Comparison of ENCODE assay signal across 6 cellular contexts in genomic region chr11:64241175-64241429, GRCh38. TPM values are rescaled to one million over a fixed set of nuclear protein-coding genes. Genes with fewer than 3 reads are reported as not detected.
DNase-seq lines count a peak whose midpoint lies in the region; ATAC-seq lines count a peak whose summit lies in the region.

No MANE protein-coding gene starts in this region.

- H3K36me3 Mint-ChIP-seq in activated naive CD8-positive, alpha-beta T cell = no peaks in the 10 kb centered on the region

- no peaks in the 10 kb centered on the region for H3K27me3 Mint-ChIP-seq in activated naive CD8-positive, alpha-beta T cell

- H3K36me3 ChIP-seq in H7 (replicated peaks; ENCODE audit: control insufficient read depth, insufficient read depth, low read length) = peaks cover 18% of the 10 kb centered on the region

- peaks cover 27% of the 10 kb centered on the region for H3K4me1 Mint-ChIP-seq in activated naive CD8-positive, alpha-beta T cell (ENCODE audit: low read depth)

- DNase-seq in H7 = no peak
- no peak for DNase-seq in left lobe of liver (ENCODE audit: low spot score)
- DNase-seq in NCI-H2029 (lab: John Stamatoyannopoulos, UW) = no peak
- DNase-seq in OCI-M1 (lab: John Stamatoyannopoulos, UW) = no peak

- ATAC-seq in left lobe of liver = no peak

- H3K4me3 Mint-ChIP-seq in activated naive CD8-positive, alpha-beta T cell = peak overlapping the region; percentile 92

- H3K4me3 ChIP-seq in H7 (ENCODE audit: insufficient read depth, low read depth, low read length) = peak overlapping the region; percentile 94
- H3K4me3 ChIP-seq in mononuclear cell (ENCODE audit: low read length) = peak overlapping the region; percentile 71

- peaks cover 69% of the 10 kb centered on the region for H3K4me1 ChIP-seq in mononuclear cell (ENCODE audit: insufficient read depth, low read length)

- peak overlapping the region; percentile 97 for H3K27ac Mint-ChIP-seq in activated naive CD8-positive, alpha-beta T cell

- H3K27me3 ChIP-seq in H7 (ENCODE audit: control insufficient read depth, insufficient read depth, low read length) (no peaks in the 10 kb centered on the region), mononuclear cell (ENCODE audit: insufficient read depth, low read length) (no peaks in the 10 kb centered on the region)

- no peaks in the 10 kb centered on the region for H3K9me3 ChIP-seq in mononuclear cell (ENCODE audit: low read depth, low read length)

- H3K9me3 Mint-ChIP-seq in activated naive CD8-positive, alpha-beta T cell (ENCODE audit: low read depth) = no peaks in the 10 kb centered on the region

RNA-seq across cellular contexts. Expression of gene FKBP2, which starts 0.2 kb away (rescaled TPM):
- 62.0 and 63.8 TPM in 2 replicates for total RNA-seq in H7 (2014; rRNA removed; shearing (Covaris generic))
- 8.1 TPM for total RNA-seq in mononuclear cell
- 82.6 TPM for total RNA-seq in left lobe of liver

RNA-seq across cellular contexts. Expression of gene PPP1R14B, which starts 5.6 kb away (rescaled TPM):
- 461 and 540 TPM in 2 replicates for total RNA-seq in H7 (2014; rRNA removed; shearing (Covaris generic))
- total RNA-seq in mononuclear cell = 26.4 TPM
- 50.1 TPM for total RNA-seq in left lobe of liver

RNA-seq across cellular contexts. Expression of gene VEGFB, which starts 6.7 kb away (rescaled TPM):
- total RNA-seq in H7 (2014; rRNA removed; shearing (Covaris generic)) = 17.6 and 22.4 TPM in 2 replicates
- 9.1 TPM for total RNA-seq in mononuclear cell
- 20.8 TPM for total RNA-seq in left lobe of liver

RNA-seq across cellular contexts. Expression of gene PLCB3, which starts 10.2 kb away (rescaled TPM):
- 70.0 and 87.0 TPM in 2 replicates for total RNA-seq in H7 (2014; rRNA removed; shearing (Covaris generic))
- total RNA-seq in mononuclear cell (3.7 TPM), left lobe of liver (6.8 TPM)

RNA-seq across cellular contexts. Expression of gene DNAJC4, which starts 10.8 kb away (rescaled TPM):
- 12.0 and 18.0 TPM in 2 replicates for total RNA-seq in H7 (2014; rRNA removed; shearing (Covaris generic))
- 13.1 TPM for total RNA-seq in mononuclear cell
- 28.2 TPM for total RNA-seq in left lobe of liver
